ENCODE assay signal across 18 cellular contexts in genomic region chr1:20404466-20404865, GRCh38.
DNase-seq lines count a peak whose midpoint lies in the region; ATAC-seq and TF ChIP-seq lines count a peak whose summit lies in the region.
"Had no signal": no experiment of that assay in that cellular context is flagged by ENCODE, and none has a peak within 500 bp of the region (broad histone marks: within the 10 kb centered on the region; RNA-seq: fewer than 3 reads in every experiment).

No MANE protein-coding gene starts in this region.

- no peaks in the 10 kb centered on the region for H3K36me3 ChIP-seq in MG63
- H3K36me3 ChIP-seq: spleen had no signal

- H3K9me3 ChIP-seq in MG63: no peaks in the 10 kb centered on the region
- H3K9me3 ChIP-seq: psoas muscle, spleen had no signal

- no peak overlapping the region for H3K4me3 Mint-ChIP-seq in activated CD8-positive, alpha-beta memory T cell treated with anti-CD3 and anti-CD28 coated beads, Interleukin-2, amount 10 ng/mL, durations not matched to agents 7 days and 5 days
- H3K4me3 Mint-ChIP-seq in natural killer cell: no peak overlapping the region
- H3K4me3 Mint-ChIP-seq: natural killer cell treated with Interleukin-12 subunit alpha and Interleukin-12 subunit beta and Interleukin-15 and Interleukin-18, amount 100 ng/mL, for 72 hours had no signal

- no peaks in the 10 kb centered on the region for H3K27me3 ChIP-seq in MG63

- H3K36me3 Mint-ChIP-seq in activated CD8-positive, alpha-beta memory T cell treated with anti-CD3 and anti-CD28 coated beads, Interleukin-2, amount 10 ng/mL, durations not matched to agents 7 days and 5 days: no peaks in the 10 kb centered on the region
- H3K36me3 Mint-ChIP-seq in natural killer cell: no peaks in the 10 kb centered on the region
- H3K36me3 Mint-ChIP-seq: natural killer cell treated with Interleukin-12 subunit alpha and Interleukin-12 subunit beta and Interleukin-15 and Interleukin-18, amount 100 ng/mL, for 72 hours had no signal

- CTCF ChIA-PET in activated CD8-positive, alpha-beta memory T cell treated with anti-CD3 and anti-CD28 coated beads, Interleukin-2, amount 10 ng/mL, durations not matched to agents 7 days and 5 days (lab: Charles Lee): interaction anchor here (1.3 kb wide), 1 partner anchor 191 kb away, joined by 3 read pairs; no protein-coding TSS in a partner anchor

- H3K4me3 ChIP-seq in MG63: no peak overlapping the region
- H3K4me3 ChIP-seq: lung, psoas muscle, spleen had no signal

- no peak for TF ChIP-seq CTCF in natural killer cell (IDR thresholded peaks at IDR 0.05)

- no peaks in the 10 kb centered on the region for H3K9me3 Mint-ChIP-seq in activated CD8-positive, alpha-beta memory T cell treated with anti-CD3 and anti-CD28 coated beads, Interleukin-2, amount 10 ng/mL, durations not matched to agents 7 days and 5 days (ENCODE audit: low read depth)
- no peaks in the 10 kb centered on the region for H3K9me3 Mint-ChIP-seq in natural killer cell
- H3K9me3 Mint-ChIP-seq: natural killer cell treated with Interleukin-12 subunit alpha and Interleukin-12 subunit beta and Interleukin-15 and Interleukin-18, amount 100 ng/mL, for 72 hours had no signal

- intact Hi-C loops in natural killer cell (cut with micrococcal nuclease): no loop called here

- H3K27me3 Mint-ChIP-seq in activated CD8-positive, alpha-beta memory T cell treated with anti-CD3 and anti-CD28 coated beads, Interleukin-2, amount 10 ng/mL, durations not matched to agents 7 days and 5 days: peaks cover 63% of the 10 kb centered on the region
- peaks cover 46 to 64% of the 10 kb centered on the region in 2 donors for H3K27me3 Mint-ChIP-seq in natural killer cell (ENCODE audit: low read depth in 2 of 2)

- ATAC-seq in activated CD8-positive, alpha-beta memory T cell treated with anti-CD3 and anti-CD28 coated beads, Interleukin-2, amount 10 ng/mL, durations not matched to agents 7 days and 5 days: no peak
- ATAC-seq in left lobe of liver (no peak), natural killer cell (no peak)
- ATAC-seq: natural killer cell treated with Interleukin-12 subunit alpha and Interleukin-12 subunit beta and Interleukin-15 and Interleukin-18, amount 100 ng/mL, for 72 hours; psoas muscle; Right ventricle myocardium inferior had no signal

- H3K4me1 Mint-ChIP-seq in activated CD8-positive, alpha-beta memory T cell treated with anti-CD3 and anti-CD28 coated beads, Interleukin-2, amount 10 ng/mL, durations not matched to agents 7 days and 5 days: no peaks in the 10 kb centered on the region
- H3K4me1 Mint-ChIP-seq in natural killer cell: no peaks in the 10 kb centered on the region

- no peak overlapping the region for H3K27ac Mint-ChIP-seq in activated CD8-positive, alpha-beta memory T cell treated with anti-CD3 and anti-CD28 coated beads, Interleukin-2, amount 10 ng/mL, durations not matched to agents 7 days and 5 days
- no peak overlapping the region for H3K27ac Mint-ChIP-seq in natural killer cell
- H3K27ac Mint-ChIP-seq: natural killer cell treated with Interleukin-12 subunit alpha and Interleukin-12 subunit beta and Interleukin-15 and Interleukin-18, amount 100 ng/mL, for 72 hours had no signal

- H3K27ac ChIP-seq in caudate nucleus (ENCODE audit: low read depth, low read length): peak overlapping the region; percentile 22
- H3K27ac ChIP-seq: HL-60, psoas muscle, spleen had no signal

- DNase-seq in activated CD8-positive, alpha-beta memory T cell treated with anti-CD3 and anti-CD28 coated beads, Interleukin-2, amount 10 ng/mL, durations not matched to agents 7 days and 5 days: peak; percentile 23
- DNase-seq in activated CD8-positive, alpha-beta memory T cell treated with anti-CD3 and anti-CD28 coated beads, Interleukin-2, amount 50 U/mL, for 4 hours: no peak
- DNase-seq in caudate nucleus (lab: John Stamatoyannopoulos, UW) (peak in 32 of 61 donors; percentile 13 to 79 (median 50)), left lobe of liver (ENCODE audit: low spot score) (peak; percentile 28), medulla oblongata (ENCODE audit: extremely low spot score) (no peak), natural killer cell (no peak), MG63 (no peak)
- DNase-seq in stimulated activated CD4-positive, alpha-beta T cell treated with anti-CD3 and anti-CD28 coated beads, Interleukin-4, amount 100 ng/mL, for 24 hours: no peak
- DNase-seq: activated naive CD4-positive, alpha-beta T cell treated with Interleukin-2 at 50 U/mL for 16 hours; NCI-H1930; NCI-H510A treated with DMSO at 0.1 percent for 48 hours; psoas muscle; spleen; stimulated activated CD8-positive, alpha-beta memory T cell treated with anti-CD3 and anti-CD28 coated beads, Interleukin-4, amount 100 ng/mL, for 48 hours had no signal

Comparison
In these comparisons a context has a peak if more than half of its experiments do, and no peak if none do; other contexts are left out.
1. DNase-seq: peak in activated CD8-positive, alpha-beta memory T cell treated with anti-CD3 and anti-CD28 coated beads, Interleukin-2, amount 10 ng/mL, durations not matched to agents 7 days and 5 days (single experiment), caudate nucleus (32 of 61) and left lobe of liver (single experiment); none in activated CD8-positive, alpha-beta memory T cell treated with anti-CD3 and anti-CD28 coated beads, Interleukin-2, amount 50 U/mL, for 4 hours (single experiment), medulla oblongata (single experiment), natural killer cell (single experiment), stimulated activated CD4-positive, alpha-beta T cell treated with anti-CD3 and anti-CD28 coated beads, Interleukin-4, amount 100 ng/mL, for 24 hours (single experiment) and MG63 (single experiment).